30 cellular contexts compared by ENCODE assay signal in genomic region chr6:155582016-155582991, GRCh38.
"Had no signal": no experiment of that assay in that cellular context is flagged by ENCODE, and none has a peak within 500 bp of the region (broad histone marks: within the 10 kb centered on the region; RNA-seq: fewer than 3 reads in every experiment).

No MANE protein-coding gene starts in this region.

- H3K9me3 Mint-ChIP-seq: activated naive CD4-positive, alpha-beta T cell treated with anti-CD3 and anti-CD28 coated beads, Interleukin-2, amount 10 ng/mL, durations not matched to agents 7 days and 5 days; activated naive CD8-positive, alpha-beta T cell treated with anti-CD3 and anti-CD28 coated beads for 36 hours; activated T-cell treated with anti-CD3 and anti-CD28 coated beads, Interleukin-2, amount 50 U/mL, for 4 hours; activated T-helper 1 cell treated with anti-CD3 and anti-CD28 coated beads, Interleukin-12 subunit alpha, Interleukin-12 subunit beta, Interleukin-2, Interleukin-4 antibody, amounts not matched to agents 30 ng/mL and 10 ng/mL and 1 ng/mL, durations not matched to agents 14 hours and 24 hours and 36 hours; T-helper 1 cell treated with Interleukin-12 subunit alpha and Interleukin-12 subunit beta and Interleukin-4 antibody, amounts not matched to agents 30 μg/mL and 1 μg/mL, for 36 hours; T-helper 2 cell treated with Interferon-gamma antibody and Interleukin-4, amounts not matched to agents 5 μg/mL and 100 μg/mL, for 36 hours had no signal

- H3K9me3 ChIP-seq: MG63 had no signal

- H3K4me3 ChIP-seq: K562, MG63 had no signal

- H3K36me3 ChIP-seq: MG63 had no signal

- DNase-seq: activated CD4-positive, alpha-beta T cell treated with anti-CD3 and anti-CD28 coated beads for 36 hours; activated CD4-positive, alpha-beta T cell treated with anti-CD3 and anti-CD28 coated beads, Interleukin-2, amount 10 ng/mL, durations not matched to agents 7 days and 5 days; activated CD4-positive, alpha-beta T cell treated with anti-CD3 and anti-CD28 coated beads, Interleukin-2, amount 50 U/mL, for 48 hours; activated CD8-positive, alpha-beta memory T cell treated with anti-CD3 and anti-CD28 coated beads, Interleukin-2, amount 50 U/mL, for 4 hours; activated gamma-delta T cell treated with Interleukin-2 at 50 U/mL for 16 hours; activated naive CD4-positive, alpha-beta T cell treated with anti-CD3 and anti-CD28 coated beads, Interleukin-2, amount 10 ng/mL, durations not matched to agents 7 days and 5 days; activated naive CD8-positive, alpha-beta T cell treated with anti-CD3 and anti-CD28 coated beads for 36 hours; activated T-cell treated with anti-CD3 and anti-CD28 coated beads for 4 hours; activated T-cell treated with anti-CD3 and anti-CD28 coated beads, Interleukin-2, amount 50 U/mL, for 4 hours; amniotic stem cell; caudate nucleus; cerebellar nuclear complex; MG63; NCI-H1092; NCI-H1436 treated with DMSO at 0.1 percent for 48 hours; NCI-H1694 treated with DMSO at 0.1 percent for 48 hours; NCI-H2029; NCI-H345; NCI-H524 treated with DMSO at 0.1 percent for 48 hours; Right ventricle myocardium superior had no signal

- ATAC-seq: activated CD4-positive, alpha-beta T cell treated with anti-CD3 and anti-CD28 coated beads for 36 hours; activated CD4-positive, CD25-positive, alpha-beta regulatory T cell treated with anti-CD3 and anti-CD28 coated beads, Interleukin-2, amount 50 U/mL, for 24 hours; activated T-cell treated with anti-CD3 and anti-CD28 coated beads, Interleukin-2, amount 50 U/mL, for 4 hours; K562; WTC11 had no signal

- H3K27me3 ChIP-seq: MG63 had no signal

- H3K27me3 Mint-ChIP-seq: activated naive CD4-positive, alpha-beta T cell treated with anti-CD3 and anti-CD28 coated beads, Interleukin-2, amount 10 ng/mL, durations not matched to agents 7 days and 5 days; brain had no signal

- H3K4me1 Mint-ChIP-seq: activated CD4-positive, alpha-beta T cell treated with anti-CD3 and anti-CD28 coated beads for 36 hours; activated CD4-positive, alpha-beta T cell treated with anti-CD3 and anti-CD28 coated beads, Interleukin-2, amount 10 ng/mL, durations not matched to agents 7 days and 5 days; activated naive CD4-positive, alpha-beta T cell treated with anti-CD3 and anti-CD28 coated beads, Interleukin-2, amount 10 ng/mL, durations not matched to agents 7 days and 5 days; activated naive CD8-positive, alpha-beta T cell treated with anti-CD3 and anti-CD28 coated beads for 36 hours had no signal

- H3K4me3 Mint-ChIP-seq: activated CD4-positive, alpha-beta T cell treated with anti-CD3 and anti-CD28 coated beads for 36 hours; activated CD4-positive, alpha-beta T cell treated with anti-CD3 and anti-CD28 coated beads, Interleukin-2, amount 10 ng/mL, durations not matched to agents 7 days and 5 days; activated naive CD4-positive, alpha-beta T cell treated with anti-CD3 and anti-CD28 coated beads, Interleukin-2, amount 10 ng/mL, durations not matched to agents 7 days and 5 days; activated naive CD8-positive, alpha-beta T cell treated with anti-CD3 and anti-CD28 coated beads for 36 hours; activated T-cell treated with anti-CD3 and anti-CD28 coated beads, Interleukin-2, amount 50 U/mL, for 4 hours; activated T-helper 1 cell treated with anti-CD3 and anti-CD28 coated beads, Interleukin-12 subunit alpha, Interleukin-12 subunit beta, Interleukin-2, Interleukin-4 antibody, amounts not matched to agents 30 ng/mL and 10 ng/mL and 1 ng/mL, durations not matched to agents 14 hours and 24 hours and 36 hours; brain; T-helper 1 cell treated with Interleukin-12 subunit alpha and Interleukin-12 subunit beta and Interleukin-4 antibody, amounts not matched to agents 30 μg/mL and 1 μg/mL, for 36 hours; T-helper 2 cell treated with Interferon-gamma antibody and Interleukin-4, amounts not matched to agents 5 μg/mL and 100 μg/mL, for 36 hours; WTC11 had no signal

- FAIRE-seq: astrocyte, bronchial epithelial cell, K562, TTC549 had no signal

- H3K36me3 Mint-ChIP-seq: activated naive CD4-positive, alpha-beta T cell treated with anti-CD3 and anti-CD28 coated beads, Interleukin-2, amount 10 ng/mL, durations not matched to agents 7 days and 5 days; activated naive CD8-positive, alpha-beta T cell treated with anti-CD3 and anti-CD28 coated beads for 36 hours; brain; WTC11 had no signal

- H3K27ac Mint-ChIP-seq: activated CD4-positive, alpha-beta T cell treated with anti-CD3 and anti-CD28 coated beads for 36 hours; activated CD4-positive, alpha-beta T cell treated with anti-CD3 and anti-CD28 coated beads, Interleukin-2, amount 10 ng/mL, durations not matched to agents 7 days and 5 days; activated naive CD4-positive, alpha-beta T cell treated with anti-CD3 and anti-CD28 coated beads, Interleukin-2, amount 10 ng/mL, durations not matched to agents 7 days and 5 days; activated naive CD8-positive, alpha-beta T cell treated with anti-CD3 and anti-CD28 coated beads for 36 hours; activated T-helper 1 cell treated with anti-CD3 and anti-CD28 coated beads, Interleukin-12 subunit alpha, Interleukin-12 subunit beta, Interleukin-2, Interleukin-4 antibody, amounts not matched to agents 30 ng/mL and 10 ng/mL and 1 ng/mL, durations not matched to agents 14 hours and 24 hours and 36 hours; brain; T-helper 1 cell treated with Interleukin-12 subunit alpha and Interleukin-12 subunit beta and Interleukin-4 antibody, amounts not matched to agents 30 μg/mL and 1 μg/mL, for 36 hours; T-helper 2 cell treated with Interferon-gamma antibody and Interleukin-4, amounts not matched to agents 5 μg/mL and 100 μg/mL, for 36 hours; WTC11 had no signal
